21 cellular contexts compared by ENCODE assay signal in genomic region chr19:51431124-51431523, GRCh38. TPM values are rescaled to one million over a fixed set of nuclear protein-coding genes. Genes with fewer than 3 reads are reported as not detected.
"Had no signal": no experiment of that assay in that cellular context is flagged by ENCODE, and none has a peak within 500 bp of the region (broad histone marks: within the 10 kb centered on the region; RNA-seq: fewer than 3 reads in every experiment).

No MANE protein-coding gene starts in this region.

- H3K36me3 Mint-ChIP-seq: activated CD8-positive, alpha-beta memory T cell treated with anti-CD3 and anti-CD28 coated beads, Interleukin-2, amount 10 ng/mL, durations not matched to agents 7 days and 5 days; activated naive CD8-positive, alpha-beta T cell; memory B cell had no signal

- ATAC-seq: activated CD8-positive, alpha-beta memory T cell treated with anti-CD3 and anti-CD28 coated beads, Interleukin-2, amount 10 ng/mL, durations not matched to agents 7 days and 5 days; psoas muscle; stimulated activated naive CD8-positive, alpha-beta T cell treated with anti-CD3 and anti-CD28 coated beads, Interleukin-15, amount 100 ng/mL, for 72 hours had no signal

- H3K27ac Mint-ChIP-seq: activated CD8-positive, alpha-beta memory T cell treated with anti-CD3 and anti-CD28 coated beads, Interleukin-2, amount 10 ng/mL, durations not matched to agents 7 days and 5 days; activated naive CD8-positive, alpha-beta T cell; activated T-cell treated with anti-CD3 and anti-CD28 coated beads, Interleukin-2, amount 50 U/mL, for 24 hours; endodermal cell; memory B cell; nephron; stimulated activated naive CD8-positive, alpha-beta T cell treated with anti-CD3 and anti-CD28 coated beads, Interleukin-15, amount 100 ng/mL, for 72 hours had no signal

- H3K4me3 Mint-ChIP-seq: activated CD8-positive, alpha-beta memory T cell treated with anti-CD3 and anti-CD28 coated beads, Interleukin-2, amount 10 ng/mL, durations not matched to agents 7 days and 5 days; activated naive CD8-positive, alpha-beta T cell; activated T-cell treated with anti-CD3 and anti-CD28 coated beads, Interleukin-2, amount 50 U/mL, for 24 hours; endodermal cell; memory B cell; nephron; stimulated activated naive CD8-positive, alpha-beta T cell treated with anti-CD3 and anti-CD28 coated beads, Interleukin-15, amount 100 ng/mL, for 72 hours had no signal

- DNase-seq: activated CD4-positive, alpha-beta T cell treated with anti-CD3 and anti-CD28 coated beads for 1 hour; activated CD4-positive, alpha-beta T cell treated with anti-CD3 and anti-CD28 coated beads, Interleukin-2, amount 50 U/mL, for 48 hours; activated CD8-positive, alpha-beta memory T cell treated with anti-CD3 and anti-CD28 coated beads, Interleukin-2, amount 10 ng/mL, durations not matched to agents 7 days and 5 days; activated gamma-delta T cell; brain microvascular endothelial cell; cerebellar nuclear complex; endodermal cell; glutamatergic neuron; psoas muscle; sigmoid colon; stimulated activated CD4-positive, alpha-beta T cell treated with anti-CD3 and anti-CD28 coated beads, Interleukin-4, amount 100 ng/mL, for 24 hours; stimulated activated naive CD8-positive, alpha-beta T cell treated with anti-CD3 and anti-CD28 coated beads, Interleukin-15, amount 100 ng/mL, for 72 hours; T-helper 9 cell; testis had no signal

- H3K4me1 Mint-ChIP-seq: activated CD8-positive, alpha-beta memory T cell treated with anti-CD3 and anti-CD28 coated beads, Interleukin-2, amount 10 ng/mL, durations not matched to agents 7 days and 5 days; endodermal cell; memory B cell; nephron; stimulated activated naive CD8-positive, alpha-beta T cell treated with anti-CD3 and anti-CD28 coated beads, Interleukin-15, amount 100 ng/mL, for 72 hours had no signal

- H3K9me3 Mint-ChIP-seq: endodermal cell; memory B cell; nephron; stimulated activated naive CD8-positive, alpha-beta T cell treated with anti-CD3 and anti-CD28 coated beads, Interleukin-15, amount 100 ng/mL, for 72 hours had no signal

- H3K27me3 Mint-ChIP-seq: activated naive CD8-positive, alpha-beta T cell had no signal

RNA-seq across cellular contexts. Expression of gene SIGLEC10, which starts 13.7 kb away (rescaled TPM):
- total RNA-seq: dermis microvascular lymphatic vessel endothelial cell, endodermal cell, osteoblast had no signal

RNA-seq across cellular contexts. Expression of gene SIGLEC8, which starts 27.1 kb away (rescaled TPM):
- total RNA-seq: activated CD8-positive, alpha-beta memory T cell treated with anti-CD3 and anti-CD28 coated beads, Interleukin-2, amount 10 ng/mL, durations not matched to agents 7 days and 5 days; dermis microvascular lymphatic vessel endothelial cell; endodermal cell; osteoblast had no signal

RNA-seq across cellular contexts. Expression of gene C19orf84, which starts 40.7 kb away (rescaled TPM):
- total RNA-seq: activated CD8-positive, alpha-beta memory T cell treated with anti-CD3 and anti-CD28 coated beads, Interleukin-2, amount 10 ng/mL, durations not matched to agents 7 days and 5 days; dermis microvascular lymphatic vessel endothelial cell; osteoblast; psoas muscle; sigmoid colon had no signal

RNA-seq across cellular contexts. Expression of gene LIM2, which starts 43.4 kb away (rescaled TPM):
- total RNA-seq: dermis microvascular lymphatic vessel endothelial cell, endodermal cell, mucosa of gallbladder, osteoblast, psoas muscle, sigmoid colon had no signal

RNA-seq across cellular contexts. Expression of gene CEACAM18, which starts 47.2 kb away (rescaled TPM):
- total RNA-seq: activated CD8-positive, alpha-beta memory T cell treated with anti-CD3 and anti-CD28 coated beads, Interleukin-2, amount 10 ng/mL, durations not matched to agents 7 days and 5 days; dermis microvascular lymphatic vessel endothelial cell; endodermal cell; mucosa of gallbladder; osteoblast; psoas muscle; sigmoid colon; testis had no signal
